In the genomic region with DNA sequence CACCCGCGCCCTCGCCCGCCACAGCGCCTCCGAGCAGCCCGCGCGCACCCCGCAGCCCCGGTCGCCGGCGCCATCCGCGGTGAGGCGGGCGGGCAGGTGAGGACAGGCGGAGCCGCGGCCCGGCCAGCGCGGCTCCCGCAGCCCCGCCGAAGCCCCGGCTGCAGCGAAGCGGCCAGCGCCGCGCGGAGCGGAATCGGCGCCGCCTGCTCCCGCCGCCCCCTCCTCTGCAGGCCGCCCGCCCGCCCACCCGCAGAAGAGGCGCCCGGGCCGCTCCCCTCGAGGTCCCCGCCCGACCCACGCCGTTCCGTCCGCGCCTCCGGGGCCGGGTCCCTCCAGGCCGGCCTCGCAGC, we compare ENCODE assay signal across 14 cellular contexts. TPM values are rescaled to one million over a fixed set of nuclear protein-coding genes. Genes with fewer than 3 reads are reported as not detected.
DNase-seq lines count a peak whose midpoint lies in the region; ATAC-seq and TF ChIP-seq lines count a peak whose summit lies in the region.
"Had no signal": no experiment of that assay in that cellular context is flagged by ENCODE, and none has a peak within 500 bp of the region (broad histone marks: within the 10 kb centered on the region; RNA-seq: fewer than 3 reads in every experiment).

No MANE protein-coding gene starts in this region.

- CTCF ChIA-PET in RWPE1 (lab: Yijun Ruan, JAX), result no interaction called here

- DNase-seq in AG10803 (ENCODE audit: low read depth) (no peak), NT2/D1 (ENCODE audit: low read depth, low spot score) (no peak), fibroblast of pulmonary artery (ENCODE audit: low read depth) (no peak), prostate gland (ENCODE audit: low spot score) (no peak), NCI-H524 (lab: John Stamatoyannopoulos, UW) (no peak), RWPE1 (ENCODE audit: low spot score) (no peak)
- DNase-seq: effector CD8-positive, alpha-beta T cell; immature natural killer cell; NCI-H1048; stimulated activated naive B cell treated with anti-CD40 and anti-IgM and Interleukin-4, amounts not matched to agents 10 μg/mL and 1 μg/mL and 100 μg/mL, for 72 hours had no signal

- 0% methylated on average over 5 of the region's 59 CpGs for WGBS in prostate gland

- H3K27ac ChIP-seq in prostate gland, result no peak overlapping the region
- no peak overlapping the region for H3K27ac ChIP-seq in RWPE1

- peaks cover 86% of the 10 kb centered on the region for H3K27me3 ChIP-seq in NT2/D1 (ENCODE audit: insufficient read depth, insufficient read length)
- H3K27me3 ChIP-seq in prostate gland (replicated peaks; ENCODE audit: insufficient read depth), result peaks cover 45% of the 10 kb centered on the region

- POLR2A ChIA-PET in RWPE1 (lab: Yijun Ruan, JAX; ENCODE audit: low non-redundant PET), result interaction anchor here (0.5 to 0.6 kb wide), 2 partner anchors 89 to 138 kb away, joined by 3 to 13 read pairs; no protein-coding TSS in a partner anchor

- TF ChIP-seq POLR2A in prostate gland (IDR thresholded peaks at IDR 0.05), result no peak

- no peaks in the 10 kb centered on the region for H3K36me3 ChIP-seq in NT2/D1 (ENCODE audit: insufficient read depth, insufficient read length, low read length)
- H3K36me3 ChIP-seq in prostate gland, result no peaks in the 10 kb centered on the region

- H3K9me3 ChIP-seq in NT2/D1 (ENCODE audit: insufficient read depth, low read length) (no peaks in the 10 kb centered on the region), prostate gland (no peaks in the 10 kb centered on the region)

- H3K4me1 ChIP-seq in NT2/D1 (ENCODE audit: insufficient read depth, insufficient read length), result peaks cover 5% of the 10 kb centered on the region
- peaks cover 12% of the 10 kb centered on the region for H3K4me1 ChIP-seq in prostate gland (replicated peaks)

- TF ChIP-seq CTCF in AG10803 (conservative IDR thresholded peaks at IDR 0.05; ENCODE audit: low read length) (no peak), fibroblast of pulmonary artery (IDR thresholded peaks at IDR 0.05; ENCODE audit: low read length, missing control alignments) (no peak), prostate gland (IDR thresholded peaks at IDR 0.05) (no peak), RWPE1 (conservative IDR thresholded peaks at IDR 0.05; ENCODE audit: low read depth) (no peak)

- H3K4me3 ChIP-seq in AG10803 (ENCODE audit: low read length), result peak overlapping the region; percentile 51
- H3K4me3 ChIP-seq in NT2/D1 (ENCODE audit: insufficient read length, low read depth), result peak overlapping the region; percentile 42
- peak overlapping the region; percentile 39 for H3K4me3 ChIP-seq in fibroblast of pulmonary artery (replicated peaks; ENCODE audit: low read depth, low read length)
- peak overlapping the region; percentile 61 to 69 for H3K4me3 ChIP-seq in prostate gland

- ATAC-seq in HG03354 (IDR thresholded peaks at IDR 0.05; ENCODE audit: poor library complexity, severe bottlenecking, unreplicated experiment) (no peak), GM18873 (IDR thresholded peaks at IDR 0.05; ENCODE audit: low FRiP score, unreplicated experiment) (no peak)

- H3K9ac ChIP-seq in NT2/D1 (ENCODE audit: insufficient read length, low read depth), result peak overlapping the region; percentile 51

- intact Hi-C loops in prostate gland (cut with DNase I), result loop anchor here (10.0 kb wide), 1 partner anchor 155 kb away; no protein-coding TSS in a partner anchor

RNA-seq across cellular contexts. Expression of gene PRDM16, which starts 1.3 kb away (rescaled TPM):
- 1 to 10 TPM in 1 of 2 donors, under 1 TPM in 1; 0.23 to 6.5 TPM for total RNA-seq in prostate gland
- total RNA-seq: activated T-helper 1 cell treated with anti-CD3 and anti-CD28 coated beads, Interleukin-12 subunit alpha, Interleukin-12 subunit beta, Interleukin-2, Interleukin-4 antibody, amounts not matched to agents 30 ng/mL and 10 ng/mL and 1 ng/mL, durations not matched to agents 14 hours and 24 hours and 36 hours; CD8-positive, alpha-beta memory T cell had no signal

RNA-seq across cellular contexts. Expression of gene ACTRT2, which starts 49.0 kb away (rescaled TPM):
- total RNA-seq in prostate gland, result 1 to 10 TPM in 1 of 2 donors, not detected in 1; 7.2 TPM
- total RNA-seq: activated T-helper 1 cell treated with anti-CD3 and anti-CD28 coated beads, Interleukin-12 subunit alpha, Interleukin-12 subunit beta, Interleukin-2, Interleukin-4 antibody, amounts not matched to agents 30 ng/mL and 10 ng/mL and 1 ng/mL, durations not matched to agents 14 hours and 24 hours and 36 hours; CD8-positive, alpha-beta memory T cell had no signal
